Comparison of ENCODE assay signal across 8 cellular contexts in genomic region chr2:178241852-178242551, GRCh38. TPM values are rescaled to one million over a fixed set of nuclear protein-coding genes. Genes with fewer than 3 reads are reported as not detected.
DNase-seq lines count a peak whose midpoint lies in the region; ATAC-seq and TF ChIP-seq lines count a peak whose summit lies in the region.

No MANE protein-coding gene starts in this region.

- no peaks in the 10 kb centered on the region for H3K9me3 ChIP-seq in BE2C

- no peaks in the 10 kb centered on the region for H3K27me3 Mint-ChIP-seq in MCF 10A (ENCODE audit: insufficient read depth, unreplicated experiment)

- no peak overlapping the region for H3K4me3 ChIP-seq in BE2C (ENCODE audit: low read depth, low read length)

- H3K4me3 Mint-ChIP-seq in MCF 10A (ENCODE audit: unreplicated experiment), result peak overlapping the region; percentile 6

- POLR2A ChIA-PET in MCF 10A (lab: Yijun Ruan, JAX), result interaction anchor here (1.0 to 2.2 kb wide), 13 partner anchors 7 to 58 kb away, joined by 3 to 17 read pairs (median 4); partner anchors contain the start of gene OSBPL6

- intact Hi-C loops in MCF 10A (cut with micrococcal nuclease) (loop anchor here (1.0 kb wide), 1 partner anchor 8 kb away; no protein-coding TSS in a partner anchor), left colon (cut with DNase I, micrococcal nuclease) (no loop called here)

- TF ChIP-seq CTCF in BE2C (IDR thresholded peaks at IDR 0.05; ENCODE audit: low read depth, low read length), result no peak
- no peak for TF ChIP-seq CTCF in MCF 10A (IDR thresholded peaks at IDR 0.05; ENCODE audit: unreplicated experiment)

- no peaks in the 10 kb centered on the region for H3K36me3 ChIP-seq in BE2C

- peak overlapping the region; percentile 75 for H3K27ac Mint-ChIP-seq in MCF 10A (ENCODE audit: low read depth, unreplicated experiment)

- BruUV-seq in MCF 10A (replicated peaks; lab: Mats Ljungman, UMichigan), result TSS peak; percentile 80

- no peaks in the 10 kb centered on the region for H3K9me3 Mint-ChIP-seq in MCF 10A (ENCODE audit: unreplicated experiment)

- ATAC-seq in left colon, result peak; percentile 41

- no peaks in the 10 kb centered on the region; the same call in 1 of the 2 replicates for H3K4me1 ChIP-seq in BE2C

- DNase-seq in BE2C, result peak; percentile 12
- DNase-seq in NCI-H2081 treated with DMSO at 0.1 percent for 48 hours (lab: John Stamatoyannopoulos, UW), result peak; percentile 18
- peak; percentile 96 for DNase-seq in MCF 10A (ENCODE audit: unreplicated experiment)
- peak; percentile 7 to 30 for DNase-seq in left colon
- DNase-seq in ecto neural progenitor cell (ENCODE audit: low spot score), result no peak
- no peak for DNase-seq in activated gamma-delta T cell treated with Interleukin-2 at 50 U/mL for 16 hours
- no peak for DNase-seq in activated CD4-positive, CD25-positive, alpha-beta regulatory T cell (lab: John Stamatoyannopoulos, UW)
- DNase-seq in NCI-H526 treated with DMSO at 0.1 percent for 48 hours (lab: John Stamatoyannopoulos, UW), result no peak

- peaks cover 48% of the 10 kb centered on the region for H3K4me1 Mint-ChIP-seq in MCF 10A (ENCODE audit: insufficient read depth, unreplicated experiment)

- CTCF ChIA-PET in MCF 10A (lab: Yijun Ruan, JAX), result interaction anchor here (1.1 kb wide), 1 partner anchor 38 kb away, joined by 4 read pairs; no protein-coding TSS in a partner anchor

- no peaks in the 10 kb centered on the region for H3K27me3 ChIP-seq in BE2C

- H3K36me3 Mint-ChIP-seq in MCF 10A (ENCODE audit: insufficient read depth, unreplicated experiment), result no peaks in the 10 kb centered on the region

RNA-seq across cellular contexts. Expression of gene OSBPL6, which starts 47.7 kb away (rescaled TPM):
- 2.5 TPM for polyA plus RNA-seq in BE2C (2012; ENCODE audit: insufficient read depth, insufficient read length, low read depth)
- total RNA-seq in MCF 10A (2022) (26.2 and 43.1 TPM in 2 replicates), left colon (1 to 10 TPM; 1.8 to 1.9 TPM)

Comparison
In these comparisons a context has a peak if more than half of its experiments do, and no peak if none do; other contexts are left out.
1. DNase-seq: peak in BE2C (single experiment), NCI-H2081 treated with DMSO at 0.1 percent for 48 hours (single experiment), MCF 10A (single experiment) and left colon (2 of 2); none in ecto neural progenitor cell (single experiment), activated gamma-delta T cell treated with Interleukin-2 at 50 U/mL for 16 hours (single experiment), activated CD4-positive, CD25-positive, alpha-beta regulatory T cell (0 of 4) and NCI-H526 treated with DMSO at 0.1 percent for 48 hours (single experiment).